Comparison of ENCODE assay signal across 1 cellular context in the genomic region with DNA sequence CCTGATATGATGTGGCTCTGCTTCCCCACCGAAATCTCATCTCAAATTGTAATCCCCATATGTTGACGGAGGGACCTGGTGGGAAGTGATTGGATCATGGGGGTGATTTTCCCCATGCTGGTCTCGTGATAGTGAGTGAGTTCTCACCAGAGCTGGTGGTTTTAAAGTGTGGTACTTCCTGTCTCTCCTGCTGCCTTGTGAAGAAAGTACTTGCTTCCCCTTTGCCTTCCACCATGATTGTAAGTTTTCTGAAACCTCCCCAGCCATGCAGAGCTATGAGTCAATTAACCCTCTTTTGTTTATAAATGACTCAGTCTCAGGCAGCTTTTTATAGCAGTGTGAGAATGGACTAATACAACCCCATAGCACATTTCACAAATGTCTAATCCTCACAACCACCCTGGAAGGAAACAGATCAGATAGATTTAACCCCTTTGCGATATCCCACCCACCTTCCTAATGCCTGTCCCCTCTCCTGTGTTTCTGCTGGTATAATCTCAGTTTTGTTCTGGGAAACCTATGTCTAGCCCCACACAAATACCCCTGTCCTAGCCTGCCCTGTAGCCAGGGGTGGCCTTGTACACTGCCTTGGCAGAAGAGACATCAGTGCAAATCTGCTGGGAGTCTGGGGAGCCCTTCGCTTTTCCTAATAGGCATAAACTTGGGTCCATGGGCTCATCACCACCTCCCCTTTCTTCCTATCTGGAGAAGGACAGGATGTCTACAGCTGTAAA.
TF ChIP-seq lines count a peak whose summit lies in the region.

No MANE protein-coding gene starts in this region.

TF ChIP-seq in K562, 482 proteins besides CTCF, POLR2A, EP300 and RAD21 (continued from another document):
- TF ChIP-seq, protein P1, sequence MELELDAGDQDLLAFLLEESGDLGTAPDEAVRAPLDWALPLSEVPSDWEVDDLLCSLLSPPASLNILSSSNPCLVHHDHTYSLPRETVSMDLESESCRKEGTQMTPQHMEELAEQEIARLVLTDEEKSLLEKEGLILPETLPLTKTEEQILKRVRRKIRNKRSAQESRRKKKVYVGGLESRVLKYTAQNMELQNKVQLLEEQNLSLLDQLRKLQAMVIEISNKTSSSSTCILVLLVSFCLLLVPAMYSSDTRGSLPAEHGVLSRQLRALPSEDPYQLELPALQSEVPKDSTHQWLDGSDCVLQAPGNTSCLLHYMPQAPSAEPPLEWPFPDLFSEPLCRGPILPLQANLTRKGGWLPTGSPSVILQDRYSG (tag; conservative IDR thresholded peaks at IDR 0.05; ENCODE audit: low read depth): peak; percentile 43; the same call in 1 of the 2 replicates
- TF ChIP-seq CBX3 (IDR thresholded peaks at IDR 0.05; ENCODE audit: borderline replicate concordance in 1 of 2, low read length in 2 of 2) (no peak), ZNF57 (CRISPR knock-in tag; IDR thresholded peaks at IDR 0.05) (no peak), ZKSCAN3 (CRISPR knock-in tag; IDR thresholded peaks at IDR 0.05) (no peak), ZNF696 (CRISPR knock-in tag; conservative IDR thresholded peaks at IDR 0.05) (no peak), YY1 (IDR thresholded peaks at IDR 0.05; ENCODE audit: borderline replicate concordance in 1 of 3, control insufficient read depth in 1 of 3, extremely low read depth in 1 of 3, insufficient read depth in 3 of 3, insufficient read length in 1 of 3, insufficient replicate concordance in 2 of 3, low read depth in 1 of 3, low read length in 2 of 3) (peak in 1 of 3 experiments; percentile 13), TBL1XR1 (IDR thresholded peaks at IDR 0.05; ENCODE audit: low read length in 2 of 2) (no peak), CCNT2 (IDR thresholded peaks at IDR 0.05; ENCODE audit: borderline replicate concordance, extremely low read depth, insufficient read length, low read depth, low read length) (no peak), MTF1 (CRISPR knock-in tag; IDR thresholded peaks at IDR 0.05; ENCODE audit: borderline replicate concordance) (no peak), JUND (IDR thresholded peaks at IDR 0.05; ENCODE audit: borderline replicate concordance, low read depth, low read length) (no peak), JUND (tag; IDR thresholded peaks at IDR 0.05; ENCODE audit: borderline replicate concordance, low read depth, low read length) (0 out of 3 replicates have a peak, but pooled peaks have one; percentile 29), YBX1 (IDR thresholded peaks at IDR 0.05) (no peak), TSC22D4 (tag; IDR thresholded peaks at IDR 0.05) (no peak), GATAD2B (IDR thresholded peaks at IDR 0.05; ENCODE audit: borderline replicate concordance) (no peak), GABPB2 (CRISPR knock-in tag; conservative IDR thresholded peaks at IDR 0.05) (no peak), HSF4 (CRISPR knock-in tag; IDR thresholded peaks at IDR 0.05; ENCODE audit: borderline replicate concordance) (no peak), HIVEP1 (CRISPR knock-in tag; IDR thresholded peaks at IDR 0.05) (no peak), BCL6 (CRISPR knock-in tag; IDR thresholded peaks at IDR 0.05) (peak; percentile 33; the same call in 1 of the 2 replicates), CBFA2T2 (conservative IDR thresholded peaks at IDR 0.05) (no peak), POLR3G (IDR thresholded peaks at IDR 0.05; ENCODE audit: extremely low read depth, insufficient read length, insufficient replicate concordance) (no peak), PCBP2 (IDR thresholded peaks at IDR 0.05; ENCODE audit: low read depth, low read length, poor library complexity, severe bottlenecking) (no peak), ARID1B (IDR thresholded peaks at IDR 0.05) (no peak), ELF1 (tag; IDR thresholded peaks at IDR 0.05) (peak; percentile 48; the same call in 1 of the 2 replicates), CBX2 (IDR thresholded peaks at IDR 0.05; ENCODE audit: insufficient read depth, low read length, poor library complexity, severe bottlenecking) (no peak), ZNF347 (CRISPR knock-in tag; IDR thresholded peaks at IDR 0.05; ENCODE audit: low read depth) (no peak), SMAD3 (CRISPR knock-in tag; conservative IDR thresholded peaks at IDR 0.05) (no peak), PHF21A (IDR thresholded peaks at IDR 0.05; ENCODE audit: borderline replicate concordance, low read depth) (no peak), NFIX (CRISPR knock-in tag; IDR thresholded peaks at IDR 0.05; ENCODE audit: low read depth) (no peak), MCM3 (IDR thresholded peaks at IDR 0.05) (no peak), SPI1 (IDR thresholded peaks at IDR 0.05; ENCODE audit: borderline replicate concordance, low read depth, low read length) (0 out of 2 replicates have a peak, but pooled peaks have one; percentile 11), BHLHE40 (IDR thresholded peaks at IDR 0.05; ENCODE audit: low read length) (0 out of 2 replicates have a peak, but pooled peaks have one; percentile 11), ADNP (tag; IDR thresholded peaks at IDR 0.05) (no peak), RBM22 (IDR thresholded peaks at IDR 0.05; ENCODE audit: low read depth, low read length, poor library complexity, severe bottlenecking) (no peak), BCOR (IDR thresholded peaks at IDR 0.05) (no peak), ESRRB (CRISPR knock-in tag; IDR thresholded peaks at IDR 0.05; ENCODE audit: borderline replicate concordance) (no peak)
- TF ChIP-seq, protein P2, sequence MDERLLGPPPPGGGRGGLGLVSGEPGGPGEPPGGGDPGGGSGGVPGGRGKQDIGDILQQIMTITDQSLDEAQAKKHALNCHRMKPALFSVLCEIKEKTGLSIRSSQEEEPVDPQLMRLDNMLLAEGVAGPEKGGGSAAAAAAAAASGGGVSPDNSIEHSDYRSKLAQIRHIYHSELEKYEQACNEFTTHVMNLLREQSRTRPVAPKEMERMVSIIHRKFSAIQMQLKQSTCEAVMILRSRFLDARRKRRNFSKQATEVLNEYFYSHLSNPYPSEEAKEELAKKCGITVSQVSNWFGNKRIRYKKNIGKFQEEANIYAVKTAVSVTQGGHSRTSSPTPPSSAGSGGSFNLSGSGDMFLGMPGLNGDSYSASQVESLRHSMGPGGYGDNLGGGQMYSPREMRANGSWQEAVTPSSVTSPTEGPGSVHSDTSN (CRISPR knock-in tag; IDR thresholded peaks at IDR 0.05; ENCODE audit: low read depth): no peak
- TF ChIP-seq, protein P2 (tag; conservative IDR thresholded peaks at IDR 0.05; ENCODE audit: low read depth): no peak
- TF ChIP-seq, protein P3, sequence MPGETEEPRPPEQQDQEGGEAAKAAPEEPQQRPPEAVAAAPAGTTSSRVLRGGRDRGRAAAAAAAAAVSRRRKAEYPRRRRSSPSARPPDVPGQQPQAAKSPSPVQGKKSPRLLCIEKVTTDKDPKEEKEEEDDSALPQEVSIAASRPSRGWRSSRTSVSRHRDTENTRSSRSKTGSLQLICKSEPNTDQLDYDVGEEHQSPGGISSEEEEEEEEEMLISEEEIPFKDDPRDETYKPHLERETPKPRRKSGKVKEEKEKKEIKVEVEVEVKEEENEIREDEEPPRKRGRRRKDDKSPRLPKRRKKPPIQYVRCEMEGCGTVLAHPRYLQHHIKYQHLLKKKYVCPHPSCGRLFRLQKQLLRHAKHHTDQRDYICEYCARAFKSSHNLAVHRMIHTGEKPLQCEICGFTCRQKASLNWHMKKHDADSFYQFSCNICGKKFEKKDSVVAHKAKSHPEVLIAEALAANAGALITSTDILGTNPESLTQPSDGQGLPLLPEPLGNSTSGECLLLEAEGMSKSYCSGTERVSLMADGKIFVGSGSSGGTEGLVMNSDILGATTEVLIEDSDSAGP (CRISPR knock-in tag; IDR thresholded peaks at IDR 0.05): no peak
- TF ChIP-seq, protein P4, sequence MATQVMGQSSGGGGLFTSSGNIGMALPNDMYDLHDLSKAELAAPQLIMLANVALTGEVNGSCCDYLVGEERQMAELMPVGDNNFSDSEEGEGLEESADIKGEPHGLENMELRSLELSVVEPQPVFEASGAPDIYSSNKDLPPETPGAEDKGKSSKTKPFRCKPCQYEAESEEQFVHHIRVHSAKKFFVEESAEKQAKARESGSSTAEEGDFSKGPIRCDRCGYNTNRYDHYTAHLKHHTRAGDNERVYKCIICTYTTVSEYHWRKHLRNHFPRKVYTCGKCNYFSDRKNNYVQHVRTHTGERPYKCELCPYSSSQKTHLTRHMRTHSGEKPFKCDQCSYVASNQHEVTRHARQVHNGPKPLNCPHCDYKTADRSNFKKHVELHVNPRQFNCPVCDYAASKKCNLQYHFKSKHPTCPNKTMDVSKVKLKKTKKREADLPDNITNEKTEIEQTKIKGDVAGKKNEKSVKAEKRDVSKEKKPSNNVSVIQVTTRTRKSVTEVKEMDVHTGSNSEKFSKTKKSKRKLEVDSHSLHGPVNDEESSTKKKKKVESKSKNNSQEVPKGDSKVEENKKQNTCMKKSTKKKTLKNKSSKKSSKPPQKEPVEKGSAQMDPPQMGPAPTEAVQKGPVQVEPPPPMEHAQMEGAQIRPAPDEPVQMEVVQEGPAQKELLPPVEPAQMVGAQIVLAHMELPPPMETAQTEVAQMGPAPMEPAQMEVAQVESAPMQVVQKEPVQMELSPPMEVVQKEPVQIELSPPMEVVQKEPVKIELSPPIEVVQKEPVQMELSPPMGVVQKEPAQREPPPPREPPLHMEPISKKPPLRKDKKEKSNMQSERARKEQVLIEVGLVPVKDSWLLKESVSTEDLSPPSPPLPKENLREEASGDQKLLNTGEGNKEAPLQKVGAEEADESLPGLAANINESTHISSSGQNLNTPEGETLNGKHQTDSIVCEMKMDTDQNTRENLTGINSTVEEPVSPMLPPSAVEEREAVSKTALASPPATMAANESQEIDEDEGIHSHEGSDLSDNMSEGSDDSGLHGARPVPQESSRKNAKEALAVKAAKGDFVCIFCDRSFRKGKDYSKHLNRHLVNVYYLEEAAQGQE (CRISPR knock-in tag; IDR thresholded peaks at IDR 0.05; ENCODE audit: low read depth): no peak
- TF ChIP-seq, protein P5, sequence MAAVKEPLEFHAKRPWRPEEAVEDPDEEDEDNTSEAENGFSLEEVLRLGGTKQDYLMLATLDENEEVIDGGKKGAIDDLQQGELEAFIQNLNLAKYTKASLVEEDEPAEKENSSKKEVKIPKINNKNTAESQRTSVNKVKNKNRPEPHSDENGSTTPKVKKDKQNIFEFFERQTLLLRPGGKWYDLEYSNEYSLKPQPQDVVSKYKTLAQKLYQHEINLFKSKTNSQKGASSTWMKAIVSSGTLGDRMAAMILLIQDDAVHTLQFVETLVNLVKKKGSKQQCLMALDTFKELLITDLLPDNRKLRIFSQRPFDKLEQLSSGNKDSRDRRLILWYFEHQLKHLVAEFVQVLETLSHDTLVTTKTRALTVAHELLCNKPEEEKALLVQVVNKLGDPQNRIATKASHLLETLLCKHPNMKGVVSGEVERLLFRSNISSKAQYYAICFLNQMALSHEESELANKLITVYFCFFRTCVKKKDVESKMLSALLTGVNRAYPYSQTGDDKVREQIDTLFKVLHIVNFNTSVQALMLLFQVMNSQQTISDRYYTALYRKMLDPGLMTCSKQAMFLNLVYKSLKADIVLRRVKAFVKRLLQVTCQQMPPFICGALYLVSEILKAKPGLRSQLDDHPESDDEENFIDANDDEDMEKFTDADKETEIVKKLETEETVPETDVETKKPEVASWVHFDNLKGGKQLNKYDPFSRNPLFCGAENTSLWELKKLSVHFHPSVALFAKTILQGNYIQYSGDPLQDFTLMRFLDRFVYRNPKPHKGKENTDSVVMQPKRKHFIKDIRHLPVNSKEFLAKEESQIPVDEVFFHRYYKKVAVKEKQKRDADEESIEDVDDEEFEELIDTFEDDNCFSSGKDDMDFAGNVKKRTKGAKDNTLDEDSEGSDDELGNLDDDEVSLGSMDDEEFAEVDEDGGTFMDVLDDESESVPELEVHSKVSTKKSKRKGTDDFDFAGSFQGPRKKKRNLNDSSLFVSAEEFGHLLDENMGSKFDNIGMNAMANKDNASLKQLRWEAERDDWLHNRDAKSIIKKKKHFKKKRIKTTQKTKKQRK (IDR thresholded peaks at IDR 0.05; ENCODE audit: borderline replicate concordance, low read depth, low read length): no peak
- TF ChIP-seq, protein P6, sequence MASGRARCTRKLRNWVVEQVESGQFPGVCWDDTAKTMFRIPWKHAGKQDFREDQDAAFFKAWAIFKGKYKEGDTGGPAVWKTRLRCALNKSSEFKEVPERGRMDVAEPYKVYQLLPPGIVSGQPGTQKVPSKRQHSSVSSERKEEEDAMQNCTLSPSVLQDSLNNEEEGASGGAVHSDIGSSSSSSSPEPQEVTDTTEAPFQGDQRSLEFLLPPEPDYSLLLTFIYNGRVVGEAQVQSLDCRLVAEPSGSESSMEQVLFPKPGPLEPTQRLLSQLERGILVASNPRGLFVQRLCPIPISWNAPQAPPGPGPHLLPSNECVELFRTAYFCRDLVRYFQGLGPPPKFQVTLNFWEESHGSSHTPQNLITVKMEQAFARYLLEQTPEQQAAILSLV (tag; IDR thresholded peaks at IDR 0.05): no peak
